Comparison of ENCODE assay signal across 15 cellular contexts in the genomic region with DNA sequence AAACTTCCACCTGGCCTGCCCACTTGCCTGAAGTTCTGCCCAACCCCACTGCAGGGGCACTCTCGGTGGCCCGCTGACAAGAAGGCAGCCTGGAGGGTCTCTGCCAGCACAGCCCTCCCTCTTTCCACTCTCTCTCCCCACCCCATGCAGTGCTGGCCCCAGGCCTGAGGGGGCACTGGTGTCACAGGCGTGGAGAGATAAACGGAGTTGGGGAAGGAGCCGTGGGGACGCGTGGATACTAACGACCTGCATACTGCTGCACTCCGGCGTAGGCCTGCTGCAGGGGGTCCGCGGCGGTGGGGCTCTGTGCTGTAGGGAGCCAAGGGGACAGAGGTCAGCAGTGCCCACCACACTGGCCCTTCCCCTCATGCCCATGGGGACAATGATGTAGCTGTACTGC.
DNase-seq lines count a peak whose midpoint lies in the region; ATAC-seq and TF ChIP-seq lines count a peak whose summit lies in the region.
"Had no signal": no experiment of that assay in that cellular context is flagged by ENCODE, and none has a peak within 500 bp of the region (broad histone marks: within the 10 kb centered on the region; RNA-seq: fewer than 3 reads in every experiment).

No MANE protein-coding gene starts in this region.

- DNase-seq in DND-41 (no peak), HEK293T (ENCODE audit: extremely low spot score) (peak; percentile 74), SK-N-SH (peak; percentile 64), left kidney (ENCODE audit: low read depth, low spot score) (peak; percentile 46), HPDE6-E6E7 (ENCODE audit: extremely low spot score) (no peak), left ventricle myocardium superior (no peak), GF-D8 (lab: John Stamatoyannopoulos, UW) (no peak)
- no peak for DNase-seq in activated CD8-positive, alpha-beta T cell treated with anti-CD3 and anti-CD28 coated beads for 36 hours
- DNase-seq: activated CD8-positive, alpha-beta T cell treated with anti-CD3 and anti-CD28 coated beads, Interleukin-2, amount 10 ng/mL, durations not matched to agents 7 days and 5 days; activated naive CD4-positive, alpha-beta T cell treated with Interleukin-2 at 50 U/mL for 16 hours; erythroblast; NCI-H1694 treated with DMSO at 0.1 percent for 48 hours; retina; stomach had no signal

- H3K79me2 ChIP-seq in DND-41 (ENCODE audit: insufficient read depth, low read length) (no peaks in the 10 kb centered on the region), SK-N-SH (ENCODE audit: insufficient read depth) (no peaks in the 10 kb centered on the region)

- no peak overlapping the region for H3K27ac Mint-ChIP-seq in activated CD8-positive, alpha-beta T cell treated with anti-CD3 and anti-CD28 coated beads for 36 hours
- H3K27ac Mint-ChIP-seq: activated CD8-positive, alpha-beta T cell treated with anti-CD3 and anti-CD28 coated beads, Interleukin-2, amount 10 ng/mL, durations not matched to agents 7 days and 5 days; T-helper 1 cell treated with Interleukin-12 subunit alpha and Interleukin-12 subunit beta and Interleukin-4 antibody, amounts not matched to agents 30 μg/mL and 1 μg/mL, for 36 hours had no signal

- TF ChIP-seq EP300 in SK-N-SH (IDR thresholded peaks at IDR 0.05; ENCODE audit: borderline replicate concordance in 1 of 2, low read depth in 1 of 2, low read length in 1 of 2) = no peak

- H3K4me3 Mint-ChIP-seq in activated CD8-positive, alpha-beta T cell treated with anti-CD3 and anti-CD28 coated beads for 36 hours = no peak overlapping the region
- H3K4me3 Mint-ChIP-seq: activated CD8-positive, alpha-beta T cell treated with anti-CD3 and anti-CD28 coated beads, Interleukin-2, amount 10 ng/mL, durations not matched to agents 7 days and 5 days; T-helper 1 cell treated with Interleukin-12 subunit alpha and Interleukin-12 subunit beta and Interleukin-4 antibody, amounts not matched to agents 30 μg/mL and 1 μg/mL, for 36 hours had no signal

- POLR2A ChIA-PET in HEK293T (lab: Yijun Ruan, JAX) = no interaction called here
- POLR2A ChIA-PET in SK-N-SH (lab: Yijun Ruan, JAX) = no interaction called here
- POLR2A ChIA-PET in activated CD8-positive, alpha-beta T cell treated with anti-CD3 and anti-CD28 coated beads for 36 hours (lab: Charles Lee) = no interaction called here

- H3K4me3 ChIP-seq in DND-41 (ENCODE audit: low read depth in 1 of 2, low read length in 2 of 2) (no peak overlapping the region), SK-N-SH (ENCODE audit: low read depth in 2 of 2, low read length in 1 of 2) (no peak overlapping the region)
- H3K4me3 ChIP-seq: stomach had no signal

- no peaks in the 10 kb centered on the region for H3F3A ChIP-seq in SK-N-SH (replicated peaks; ENCODE audit: insufficient read depth)

- no peaks in the 10 kb centered on the region for H3K4me1 ChIP-seq in DND-41 (ENCODE audit: insufficient read depth, low read length)
- H3K4me1 ChIP-seq in SK-N-SH (ENCODE audit: control insufficient read depth in 1 of 2, insufficient read depth in 2 of 2, low read depth in 1 of 2, low read length in 1 of 2) = peaks cover 0 to 21% of the 10 kb centered on the region in 2 experiments; a peak in 1 of 4 replicates
- H3K4me1 ChIP-seq: stomach had no signal

- no peaks in the 10 kb centered on the region for H3K36me3 ChIP-seq in DND-41 (ENCODE audit: insufficient read depth, low read length)
- H3K36me3 ChIP-seq in SK-N-SH (replicated peaks in 1 of 2; ENCODE audit: control insufficient read depth in 1 of 2, insufficient read depth in 2 of 2, low read length in 1 of 2) = no peaks in the 10 kb centered on the region
- H3K36me3 ChIP-seq: stomach had no signal

- no peak overlapping the region for H3K4me2 ChIP-seq in DND-41 (ENCODE audit: insufficient read depth, low read length)
- no peak overlapping the region for H3K4me2 ChIP-seq in SK-N-SH

- H3K27ac ChIP-seq in DND-41 (ENCODE audit: low read length) (no peak overlapping the region), SK-N-SH (ENCODE audit: low read depth in 2 of 2, low read length in 1 of 2) (no peak overlapping the region)
- H3K27ac ChIP-seq: stomach had no signal

- H3K27me3 ChIP-seq in DND-41 (ENCODE audit: insufficient read depth, low read length, poor library complexity) (no peaks in the 10 kb centered on the region), SK-N-SH (ENCODE audit: insufficient read depth) (no peaks in the 10 kb centered on the region)

- WGBS in SK-N-SH (ENCODE audit: low lambda C conversion rate) = 85% methylated on average over 4 of the region's 13 CpGs

- ATAC-seq in DND-41 (ENCODE audit: insufficient read depth, low read depth) = no peak
- no peak for ATAC-seq in left ventricle myocardium superior
- no peak for ATAC-seq in activated CD8-positive, alpha-beta T cell treated with anti-CD3 and anti-CD28 coated beads for 36 hours
- ATAC-seq: activated CD8-positive, alpha-beta T cell treated with anti-CD3 and anti-CD28 coated beads, Interleukin-2, amount 10 ng/mL, durations not matched to agents 7 days and 5 days had no signal

- peaks cover 6% of the 10 kb centered on the region; the same call in 1 of the 2 replicates for H4K20me1 ChIP-seq in DND-41 (ENCODE audit: insufficient read depth, low read length)
- H4K20me1 ChIP-seq in SK-N-SH (ENCODE audit: insufficient read depth) = no peaks in the 10 kb centered on the region

- H2AFZ ChIP-seq in DND-41 (ENCODE audit: low read depth, low read length) (no peak overlapping the region), SK-N-SH (ENCODE audit: low read depth) (no peak overlapping the region)

- CTCF ChIA-PET in HEK293T (lab: Yijun Ruan, JAX) (interaction anchor here (1.1 kb wide), 1 partner anchor 9 kb away, joined by 4 read pairs; no protein-coding TSS in a partner anchor), SK-N-SH (lab: Yijun Ruan, JAX) (interaction anchor here (0.7 to 1.5 kb wide), 2 partner anchors 13 to 61 kb away, joined by 3 to 4 read pairs; no protein-coding TSS in a partner anchor)
- CTCF ChIA-PET in activated CD8-positive, alpha-beta T cell treated with anti-CD3 and anti-CD28 coated beads for 36 hours (lab: Charles Lee) = no interaction called here

- H3K9ac ChIP-seq in DND-41 (ENCODE audit: low read depth, low read length) (no peak overlapping the region), SK-N-SH (no peak overlapping the region)

- peaks cover 5% of the 10 kb centered on the region for H3K27me3 Mint-ChIP-seq in activated CD8-positive, alpha-beta T cell treated with anti-CD3 and anti-CD28 coated beads for 36 hours

- intact Hi-C loops in left ventricle myocardium superior (cut with micrococcal nuclease) = no loop called here
- intact Hi-C loops in activated CD8-positive, alpha-beta T cell treated with anti-CD3 and anti-CD28 coated beads for 36 hours (cut with micrococcal nuclease) = no loop called here

- no peaks in the 10 kb centered on the region for H3K9me3 Mint-ChIP-seq in activated CD8-positive, alpha-beta T cell treated with anti-CD3 and anti-CD28 coated beads for 36 hours

- TF ChIP-seq RAD21 in SK-N-SH (IDR thresholded peaks at IDR 0.05; ENCODE audit: low read length) = peak; percentile 14; the same call in 1 of the 2 replicates

- H3K9me3 ChIP-seq in DND-41 (ENCODE audit: insufficient read depth, low read length, severe bottlenecking) (no peaks in the 10 kb centered on the region), SK-N-SH (no peaks in the 10 kb centered on the region)
- H3K9me3 ChIP-seq: stomach had no signal

- TF ChIP-seq CTCF in DND-41 (IDR thresholded peaks at IDR 0.05; ENCODE audit: borderline replicate concordance, extremely low read depth, low read length, poor library complexity, severe bottlenecking) = peak; percentile 34
- peak; percentile 18; the same call in 1 of the 2 replicates for TF ChIP-seq CTCF in SK-N-SH (IDR thresholded peaks at IDR 0.05)
- no peak for TF ChIP-seq CTCF in activated CD8-positive, alpha-beta T cell treated with anti-CD3 and anti-CD28 coated beads for 36 hours (IDR thresholded peaks at IDR 0.05)

- no peaks in the 10 kb centered on the region for H3K9me2 ChIP-seq in SK-N-SH

- H3K4me1 Mint-ChIP-seq in activated CD8-positive, alpha-beta T cell treated with anti-CD3 and anti-CD28 coated beads for 36 hours (ENCODE audit: low read depth) = no peaks in the 10 kb centered on the region

- H3K36me3 Mint-ChIP-seq in activated CD8-positive, alpha-beta T cell treated with anti-CD3 and anti-CD28 coated beads for 36 hours (ENCODE audit: low read depth) = no peaks in the 10 kb centered on the region

TF ChIP-seq in HEK293T, 16 proteins besides CTCF, POLR2A, EP300 and RAD21:
- TF ChIP-seq L3MBTL2 (conservative IDR thresholded peaks at IDR 0.05) (no peak), NFRKB (IDR thresholded peaks at IDR 0.05) (no peak), FOXK2 (IDR thresholded peaks at IDR 0.05) (no peak), LEF1 (IDR thresholded peaks at IDR 0.05; ENCODE audit: borderline replicate concordance) (no peak), FOXM1 (IDR thresholded peaks at IDR 0.05; ENCODE audit: borderline replicate concordance) (no peak), TARDBP (IDR thresholded peaks at IDR 0.05) (no peak)
- TF ChIP-seq, protein P1, sequence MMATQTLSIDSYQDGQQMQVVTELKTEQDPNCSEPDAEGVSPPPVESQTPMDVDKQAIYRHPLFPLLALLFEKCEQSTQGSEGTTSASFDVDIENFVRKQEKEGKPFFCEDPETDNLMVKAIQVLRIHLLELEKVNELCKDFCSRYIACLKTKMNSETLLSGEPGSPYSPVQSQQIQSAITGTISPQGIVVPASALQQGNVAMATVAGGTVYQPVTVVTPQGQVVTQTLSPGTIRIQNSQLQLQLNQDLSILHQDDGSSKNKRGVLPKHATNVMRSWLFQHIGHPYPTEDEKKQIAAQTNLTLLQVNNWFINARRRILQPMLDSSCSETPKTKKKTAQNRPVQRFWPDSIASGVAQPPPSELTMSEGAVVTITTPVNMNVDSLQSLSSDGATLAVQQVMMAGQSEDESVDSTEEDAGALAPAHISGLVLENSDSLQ (IDR thresholded peaks at IDR 0.05) = no peak

TF ChIP-seq in SK-N-SH, 30 proteins besides CTCF, POLR2A, EP300 and RAD21 (continues in another document):
- TF ChIP-seq, protein P2, sequence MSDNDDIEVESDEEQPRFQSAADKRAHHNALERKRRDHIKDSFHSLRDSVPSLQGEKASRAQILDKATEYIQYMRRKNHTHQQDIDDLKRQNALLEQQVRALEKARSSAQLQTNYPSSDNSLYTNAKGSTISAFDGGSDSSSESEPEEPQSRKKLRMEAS (IDR thresholded peaks at IDR 0.05; ENCODE audit: low read depth) = no peak
- no peak for TF ChIP-seq TEAD4 (IDR thresholded peaks at IDR 0.05; ENCODE audit: borderline replicate concordance, insufficient read depth)
- no peak for TF ChIP-seq MEF2A (IDR thresholded peaks at IDR 0.05; ENCODE audit: borderline replicate concordance, low read depth)
- TF ChIP-seq NRF1 (IDR thresholded peaks at IDR 0.05; ENCODE audit: low read depth, low read length) = no peak

Comparison
In these comparisons a context has a peak if more than half of its experiments do, and no peak if none do; other contexts are left out.
1. DNase-seq: peak in HEK293T (single experiment), SK-N-SH (single experiment) and left kidney (single experiment); none in DND-41 (single experiment), HPDE6-E6E7 (single experiment), left ventricle myocardium superior (single experiment), GF-D8 (single experiment) and activated CD8-positive, alpha-beta T cell treated with anti-CD3 and anti-CD28 coated beads for 36 hours (single experiment).